In genomic region chrX:72126539-72127140, GRCh38 we compare ENCODE assay signal across 8 cellular contexts. TPM values are rescaled to one million over a fixed set of nuclear protein-coding genes. Genes with fewer than 3 reads are reported as not detected.
A peak's percentile ranks its signal among the peaks of the same experiment; 100 is the strongest.
DNase-seq lines count a peak whose midpoint lies in the region; ATAC-seq and TF ChIP-seq lines count a peak whose summit lies in the region.

No MANE protein-coding gene starts in this region.

- peak overlapping the region; percentile 83 for H3K27ac Mint-ChIP-seq in chondrocyte (ENCODE audit: unreplicated experiment)

- POLR2A ChIA-PET in AG04449 (lab: Yijun Ruan, JAX), result no interaction called here

- TF ChIP-seq CTCF in AG04449 (IDR thresholded peaks at IDR 0.05; ENCODE audit: insufficient read depth, low read length, missing control alignments), result peak; percentile 77
- peak; percentile 86 for TF ChIP-seq CTCF in chondrocyte (IDR thresholded peaks at IDR 0.05)
- peak; percentile 86 to 90 for TF ChIP-seq CTCF in left lung (IDR thresholded peaks at IDR 0.05)

- H3K4me1 ChIP-seq in left lung, result peaks cover 0 to 66% of the 10 kb centered on the region in 2 donors

- no peaks in the 10 kb centered on the region for H3K36me3 ChIP-seq in left lung

- H3K27me3 Mint-ChIP-seq in chondrocyte (ENCODE audit: low read depth), result no peaks in the 10 kb centered on the region

- H3K9me3 Mint-ChIP-seq in chondrocyte (ENCODE audit: low read depth), result no peaks in the 10 kb centered on the region

- CTCF ChIA-PET in AG04449 (lab: Yijun Ruan, JAX), result interaction anchor here (0.6 to 10.8 kb wide), 19 partner anchors 10 to 256 kb away, joined by 3 to 155 read pairs (median 4); partner anchors contain the start of gene NHSL2

- H3K9me3 ChIP-seq in left lung, result no peaks in the 10 kb centered on the region

- ATAC-seq in GM18520 (IDR thresholded peaks at IDR 0.05; ENCODE audit: unreplicated experiment) (peak; percentile 63), HG03135 (IDR thresholded peaks at IDR 0.05; ENCODE audit: unreplicated experiment) (peak; percentile 76), left lung (peak; percentile 89)

- intact Hi-C loops in left lung (cut with DNase I), result loop anchor here in 1 of 2 donors (5.0 kb wide), 2 partner anchors 109 to 129 kb away; no protein-coding TSS in a partner anchor

- H3K4me3 ChIP-seq in AG04449 (ENCODE audit: low read depth, low read length) (no peak overlapping the region), left lung (no peak overlapping the region)

- peaks cover 50% of the 10 kb centered on the region for H3K4me1 Mint-ChIP-seq in chondrocyte (ENCODE audit: low read depth)

- H3K27ac ChIP-seq in left lung, result peak overlapping the region in 1 of 2 donors; percentile 53

- H3K27me3 ChIP-seq in left lung, result peaks cover 6% of the 10 kb centered on the region in 2 donors

- H3K4me3 Mint-ChIP-seq in chondrocyte (ENCODE audit: unreplicated experiment), result no peak overlapping the region

- H3K36me3 Mint-ChIP-seq in chondrocyte (ENCODE audit: low read depth), result no peaks in the 10 kb centered on the region

- DNase-seq in AG04449 (ENCODE audit: low read depth, low spot score) (peak; percentile 40), NCI-H446 treated with DMSO at 0.1 percent for 48 hours (lab: John Stamatoyannopoulos, UW) (peak; percentile 50), chondrocyte (ENCODE audit: low spot score) (no peak), left lung (peak; percentile 83 to 85)
- DNase-seq in activated CD4-positive, alpha-beta T cell treated with anti-CD3 and anti-CD28 coated beads for 1 hour, result peak; percentile 68
- peak; percentile 80 for DNase-seq in stimulated activated CD4-positive, alpha-beta T cell treated with anti-CD3 and anti-CD28 coated beads, Interleukin-4, amount 100 ng/mL, for 1 hour

RNA-seq across cellular contexts. Expression of gene RTL5, which starts 5.1 kb away (rescaled TPM):
- total RNA-seq in chondrocyte (8.5 to 14.4 TPM (median 14.1 TPM) in 3 replicates), left lung (10 to 100 TPM; 10.6 to 13.3 TPM)

RNA-seq across cellular contexts. Expression of gene PIN4, which starts 54.9 kb away (rescaled TPM):
- total RNA-seq in chondrocyte, result 8.7 to 13.4 TPM (median 9.5 TPM) in 3 replicates
- total RNA-seq in left lung, result 1 to 10 TPM; 7.6 to 9.0 TPM
